ENCODE assay signal across 8 cellular contexts in the genomic region with DNA sequence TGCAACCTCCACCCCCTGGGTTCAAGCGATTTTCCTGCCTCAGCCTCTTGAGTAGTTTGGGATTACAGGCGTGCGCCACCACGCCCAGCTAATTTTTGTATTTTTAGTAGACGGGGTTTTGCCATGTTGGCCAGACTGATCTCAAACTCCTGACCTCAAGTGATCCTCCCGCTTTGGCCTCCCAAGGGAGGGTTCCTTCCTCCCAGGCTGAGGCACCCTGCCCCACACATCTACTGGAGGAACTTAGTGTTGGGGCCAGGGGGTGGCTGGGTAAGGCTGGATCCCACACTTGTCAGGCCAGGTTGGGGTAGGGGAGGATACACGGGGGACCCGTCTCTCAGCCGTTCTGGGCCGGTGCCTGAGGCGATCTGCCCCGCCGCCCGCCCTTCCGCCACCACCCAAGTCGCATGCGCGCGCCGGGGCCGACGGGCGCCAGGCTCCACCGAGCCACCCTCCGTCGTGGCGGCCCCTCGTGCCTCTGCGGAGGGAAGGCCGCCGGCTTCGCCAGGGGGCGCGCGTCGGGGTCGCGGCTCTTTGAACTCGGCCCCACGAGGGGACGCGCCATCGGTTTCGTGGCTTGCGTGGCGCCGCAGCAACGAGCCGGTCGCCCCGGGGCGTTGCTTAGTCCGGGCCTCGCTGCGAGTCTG. TPM values are rescaled to one million over a fixed set of nuclear protein-coding genes. Genes with fewer than 3 reads are reported as not detected.
DNase-seq lines count a peak whose midpoint lies in the region; FAIRE-seq and TF ChIP-seq lines count a peak whose summit lies in the region.

No MANE protein-coding gene starts in this region.

- no peaks in the 10 kb centered on the region for H3K27me3 Mint-ChIP-seq in activated T-cell treated with anti-CD3 and anti-CD28 coated beads, Interleukin-2, amount 50 U/mL, for 24 hours

- peaks cover 8% of the 10 kb centered on the region for H3K79me2 ChIP-seq in trophoblast cell (ENCODE audit: control insufficient read depth, insufficient read depth, low read length, poor library complexity)

- H3K23ac ChIP-seq in trophoblast cell (ENCODE audit: low read length), result no peak overlapping the region

- H2AK5ac ChIP-seq in trophoblast cell (ENCODE audit: low read length), result no peak overlapping the region

- H3K79me1 ChIP-seq in trophoblast cell (ENCODE audit: low read length), result peaks cover 13% of the 10 kb centered on the region

- H3K36me3 ChIP-seq in trophoblast cell (ENCODE audit: control insufficient read depth in 1 of 2, insufficient read depth in 2 of 2, low read length in 2 of 2), result no peaks in the 10 kb centered on the region

- peak overlapping the region; percentile 80 for H3K9ac ChIP-seq in trophoblast cell (ENCODE audit: low read length)

- H3K36me3 Mint-ChIP-seq in activated T-cell treated with anti-CD3 and anti-CD28 coated beads, Interleukin-2, amount 50 U/mL, for 24 hours (ENCODE audit: low read depth), result peaks cover 7% of the 10 kb centered on the region

- H4K8ac ChIP-seq in trophoblast cell (ENCODE audit: low read depth, low read length), result peak overlapping the region; percentile 77

- H2BK120ac ChIP-seq in trophoblast cell (ENCODE audit: insufficient read depth, low read length, poor library complexity), result peak overlapping the region; percentile 17

- FAIRE-seq in H54 (lab: Jason Lieb, UNC), result no peak

- no CpG with 5 or more reads among the region's 55 CpGs for WGBS in trophoblast cell (ENCODE audit: extremely low coverage, insufficient coverage, insufficient read length)

- 0 out of 2 replicates have a peak, but pooled peaks have one; percentile 13 for TF ChIP-seq POLR2A in H54 (IDR thresholded peaks at IDR 0.05; ENCODE audit: low read depth, low read length)

- peaks cover 3 to 15% of the 10 kb centered on the region in 2 experiments for H3K4me1 ChIP-seq in trophoblast cell (ENCODE audit: control insufficient read depth in 1 of 2, insufficient read depth in 2 of 2, low read length in 2 of 2)

- H3K27ac ChIP-seq in trophoblast cell (ENCODE audit: low read depth, low read length), result peak overlapping the region; percentile 4

- H2BK5ac ChIP-seq in trophoblast cell (ENCODE audit: low read depth, low read length, poor library complexity), result peak overlapping the region; percentile 7

- peak overlapping the region; percentile 49 for H4K12ac ChIP-seq in trophoblast cell (ENCODE audit: low read depth, low read length)

- H3K4me1 Mint-ChIP-seq in activated T-cell treated with anti-CD3 and anti-CD28 coated beads, Interleukin-2, amount 50 U/mL, for 24 hours (ENCODE audit: low read depth), result peaks cover 68% of the 10 kb centered on the region

- H3K4me2 ChIP-seq in trophoblast cell (ENCODE audit: low read length), result peak overlapping the region; percentile 78

- DNase-seq in stimulated activated CD4-positive, alpha-beta T cell treated with anti-CD3 and anti-CD28 coated beads, Interleukin-4, amount 100 ng/mL, for 1 hour, result peak; percentile 73
- no peak for DNase-seq in stimulated activated CD4-positive, alpha-beta T cell treated with anti-CD3 and anti-CD28 coated beads, Interleukin-15, amount 100 ng/mL, for 24 hours
- DNase-seq in H54 (ENCODE audit: insufficient read length, low spot score) (no peak), LoVo (ENCODE audit: low spot score) (peak; percentile 57), glomerular visceral epithelial cell (ENCODE audit: extremely low spot score) (peak; percentile 31), trophoblast cell (no peak), SK-N-DZ (ENCODE audit: low spot score) (no peak)
- DNase-seq in activated T-cell treated with anti-CD3 and anti-CD28 coated beads, Interleukin-2, amount 50 U/mL, for 24 hours, result no peak

- H4K91ac ChIP-seq in trophoblast cell (ENCODE audit: low read depth, low read length), result peak overlapping the region; percentile 68

- no peaks in the 10 kb centered on the region for H3K27me3 ChIP-seq in trophoblast cell (ENCODE audit: insufficient read depth, low read length)

- H3K4ac ChIP-seq in trophoblast cell (ENCODE audit: low read depth, low read length), result peak overlapping the region; percentile 29

- H3K18ac ChIP-seq in trophoblast cell (ENCODE audit: low read length), result peak overlapping the region; percentile 15

- H3K14ac ChIP-seq in trophoblast cell (ENCODE audit: low read length), result peak overlapping the region; percentile 40

- H2BK12ac ChIP-seq in trophoblast cell (ENCODE audit: low read length), result peak overlapping the region; percentile 52

- H3K4me3 Mint-ChIP-seq in activated T-cell treated with anti-CD3 and anti-CD28 coated beads, Interleukin-2, amount 50 U/mL, for 24 hours, result peak overlapping the region; percentile 77

- peaks cover 4% of the 10 kb centered on the region for H3K9me3 ChIP-seq in trophoblast cell (ENCODE audit: insufficient read depth, low read depth, low read length)

- H3K4me3 ChIP-seq in trophoblast cell (ENCODE audit: low read depth, low read length), result peak overlapping the region; percentile 81

- H3K27ac Mint-ChIP-seq in activated T-cell treated with anti-CD3 and anti-CD28 coated beads, Interleukin-2, amount 50 U/mL, for 24 hours, result peak overlapping the region; percentile 96

- H3K9me3 Mint-ChIP-seq in activated T-cell treated with anti-CD3 and anti-CD28 coated beads, Interleukin-2, amount 50 U/mL, for 24 hours, result no peaks in the 10 kb centered on the region

- H2AFZ ChIP-seq in trophoblast cell (ENCODE audit: insufficient read depth, low read length, poor library complexity), result peak overlapping the region; percentile 60

RNA-seq across cellular contexts. Expression of a gene that starts 15.9 kb away (rescaled TPM):
- 28.4 and 29.4 TPM in 2 replicates for polyA plus RNA-seq in trophoblast cell (2013)
- not detected in 2 replicates for polyA plus RNA-seq in SK-N-DZ (2014; cell fraction: cytosol; rRNA removed)
- polyA plus RNA-seq in SK-N-DZ (2014; cell fraction: nucleus; rRNA removed), result not detected in 2 replicates

RNA-seq across cellular contexts. Expression of a gene that starts 23.3 kb away (rescaled TPM):
- 44.1 and 45.7 TPM in 2 replicates for polyA plus RNA-seq in trophoblast cell (2013)
- polyA plus RNA-seq in SK-N-DZ (2014; cell fraction: cytosol; rRNA removed), result 45.6 and 85.6 TPM in 2 replicates
- polyA plus RNA-seq in SK-N-DZ (2014; cell fraction: nucleus; rRNA removed), result 34.8 and 42.7 TPM in 2 replicates

RNA-seq across cellular contexts. Expression of a gene that starts 53.8 kb away (rescaled TPM):
- polyA plus RNA-seq in trophoblast cell (2013), result 30.7 and 30.9 TPM in 2 replicates
- 5.2 and 7.0 TPM in 2 replicates for polyA plus RNA-seq in SK-N-DZ (2014; cell fraction: cytosol; rRNA removed)
- polyA plus RNA-seq in SK-N-DZ (2014; cell fraction: nucleus; rRNA removed), result 27.2 and 37.7 TPM in 2 replicates

Comparison
In these comparisons a context has a peak if more than half of its experiments do, and no peak if none do; other contexts are left out.
1. DNase-seq: peak in stimulated activated CD4-positive, alpha-beta T cell treated with anti-CD3 and anti-CD28 coated beads, Interleukin-4, amount 100 ng/mL, for 1 hour (single experiment), LoVo (single experiment) and glomerular visceral epithelial cell (single experiment); none in stimulated activated CD4-positive, alpha-beta T cell treated with anti-CD3 and anti-CD28 coated beads, Interleukin-15, amount 100 ng/mL, for 24 hours (single experiment), H54 (single experiment), activated T-cell treated with anti-CD3 and anti-CD28 coated beads, Interleukin-2, amount 50 U/mL, for 24 hours (single experiment), trophoblast cell (0 of 2) and SK-N-DZ (single experiment).